ENCODE assay signal across 21 cellular contexts in the genomic region with DNA sequence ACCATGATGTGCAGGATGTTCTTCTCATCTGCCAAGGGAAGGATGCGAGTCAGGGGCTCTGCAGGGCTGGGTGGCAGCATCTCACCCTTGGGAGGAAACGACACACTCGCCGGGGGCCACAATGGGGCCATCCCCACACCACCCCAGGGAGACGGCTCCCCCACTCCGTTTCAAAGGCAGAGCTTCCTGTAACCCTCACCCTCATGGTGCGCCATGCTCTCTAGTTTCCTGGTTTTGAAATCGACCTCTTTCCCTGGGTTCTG. TPM values are rescaled to one million over a fixed set of nuclear protein-coding genes. Genes with fewer than 3 reads are reported as not detected.
"Had no signal": no experiment of that assay in that cellular context is flagged by ENCODE, and none has a peak within 500 bp of the region (broad histone marks: within the 10 kb centered on the region; RNA-seq: fewer than 3 reads in every experiment).

No MANE protein-coding gene starts in this region.

- H3K4me1 Mint-ChIP-seq: memory B cell; natural killer cell; stimulated activated naive B cell treated with anti-CD40 and anti-IgM and Interleukin-4, amounts not matched to agents 10 μg/mL and 1 μg/mL and 100 μg/mL, for 72 hours had no signal

- H3K27ac Mint-ChIP-seq: effector memory CD8-positive, alpha-beta T cell; memory B cell; mesothelial cell of epicardium; natural killer cell; stimulated activated naive B cell treated with anti-CD40 and anti-IgM and Interleukin-4, amounts not matched to agents 10 μg/mL and 1 μg/mL and 100 μg/mL, for 72 hours had no signal

- H3K36me3 ChIP-seq: gastroesophageal sphincter, neutrophil, right atrium auricular region, sigmoid colon had no signal

- H3K27me3 ChIP-seq: right atrium auricular region, sigmoid colon had no signal

- H3K4me3 Mint-ChIP-seq: effector memory CD8-positive, alpha-beta T cell; memory B cell; mesothelial cell of epicardium; natural killer cell; stimulated activated naive B cell treated with anti-CD40 and anti-IgM and Interleukin-4, amounts not matched to agents 10 μg/mL and 1 μg/mL and 100 μg/mL, for 72 hours had no signal

- H3K4me1 ChIP-seq: gastroesophageal sphincter had no signal

- DNase-seq: effector memory CD8-positive, alpha-beta T cell; esophagus squamous epithelium; foreskin fibroblast; glutamatergic neuron; islet precursor cell; left lung; lower lobe of right lung; natural killer cell; sigmoid colon; stimulated activated CD4-positive, alpha-beta T cell treated with anti-CD3 and anti-CD28 coated beads, Interleukin-2, amount 100 ng/mL, for 24 hours; stimulated activated CD4-positive, alpha-beta T cell treated with anti-CD3 and anti-CD28 coated beads, Interleukin-4, amount 100 ng/mL, for 4 hours; stimulated activated naive B cell treated with anti-CD40 and anti-IgM and Interleukin-4, amounts not matched to agents 10 μg/mL and 1 μg/mL and 100 μg/mL, for 72 hours; trophoblast cell had no signal

- H3K9me3 ChIP-seq: esophagus squamous epithelium, gastroesophageal sphincter, left lung, lower lobe of right lung, neutrophil, right atrium auricular region, sigmoid colon had no signal

- H3K27ac ChIP-seq: gastroesophageal sphincter, left lung, lower lobe of right lung, neutrophil, right atrium auricular region, sigmoid colon, skin epidermis had no signal

- H3K36me3 Mint-ChIP-seq: memory B cell; natural killer cell; stimulated activated naive B cell treated with anti-CD40 and anti-IgM and Interleukin-4, amounts not matched to agents 10 μg/mL and 1 μg/mL and 100 μg/mL, for 72 hours had no signal

- H3K9me3 Mint-ChIP-seq: effector memory CD8-positive, alpha-beta T cell; memory B cell; mesothelial cell of epicardium; natural killer cell; stimulated activated naive B cell treated with anti-CD40 and anti-IgM and Interleukin-4, amounts not matched to agents 10 μg/mL and 1 μg/mL and 100 μg/mL, for 72 hours had no signal

- H3K4me3 ChIP-seq: esophagus squamous epithelium, gastroesophageal sphincter, left lung, lower lobe of right lung, right atrium auricular region, sigmoid colon, skin epidermis had no signal

- ATAC-seq: effector memory CD8-positive, alpha-beta T cell; gastroesophageal sphincter; left lung; lower lobe of right lung; natural killer cell; stimulated activated naive B cell treated with anti-CD40 and anti-IgM and Interleukin-4, amounts not matched to agents 10 μg/mL and 1 μg/mL and 100 μg/mL, for 72 hours had no signal

RNA-seq across cellular contexts. Expression of a gene that starts 20.2 kb away (rescaled TPM):
- total RNA-seq: myocyte, pulmonary artery endothelial cell had no signal
